In genomic region chr7:22667562-22668239, GRCh38 we compare ENCODE assay signal across 10 cellular contexts. TPM values are rescaled to one million over a fixed set of nuclear protein-coding genes. Genes with fewer than 3 reads are reported as not detected.
A peak's percentile ranks its signal among the peaks of the same experiment; 100 is the strongest.
DNase-seq lines count a peak whose midpoint lies in the region; ATAC-seq and TF ChIP-seq lines count a peak whose summit lies in the region.
"Had no signal": no experiment of that assay in that cellular context is flagged by ENCODE, and none has a peak within 500 bp of the region (broad histone marks: within the 10 kb centered on the region; RNA-seq: fewer than 3 reads in every experiment).

No MANE protein-coding gene starts in this region.

- no peaks in the 10 kb centered on the region for H3K36me3 Mint-ChIP-seq in activated T-helper 17 cell treated with anti-CD3 and anti-CD28 coated beads, Interleukin-2, amount 50 U/mL, for 72 hours (ENCODE audit: low read depth)

- peaks cover 22% of the 10 kb centered on the region for H3K4me1 Mint-ChIP-seq in activated T-helper 17 cell treated with anti-CD3 and anti-CD28 coated beads, Interleukin-2, amount 50 U/mL, for 72 hours

- H3K4me3 ChIP-seq in iPS DF 6.9 (ENCODE audit: low read length) = no peak overlapping the region
- H3K4me3 ChIP-seq: thyroid gland had no signal

- peaks cover 4% of the 10 kb centered on the region for H3K4me1 ChIP-seq in iPS DF 6.9 (ENCODE audit: control insufficient read depth, insufficient read depth, low read length)

- H3K9me3 ChIP-seq in iPS DF 6.9 (ENCODE audit: control insufficient read depth, insufficient read depth, low read length) = no peaks in the 10 kb centered on the region
- H3K9me3 ChIP-seq: thyroid gland had no signal

- no peaks in the 10 kb centered on the region for H3K27me3 Mint-ChIP-seq in activated T-helper 17 cell treated with anti-CD3 and anti-CD28 coated beads, Interleukin-2, amount 50 U/mL, for 72 hours

- WGBS in iPS DF 6.9 (ENCODE audit: insufficient coverage, insufficient read length) = no CpG with 5 or more reads among the region's 2 CpGs

- peak; percentile 57 for ATAC-seq in activated T-helper 17 cell treated with anti-CD3 and anti-CD28 coated beads, Interleukin-2, amount 50 U/mL, for 72 hours (replicated peaks)
- no peak for ATAC-seq in HG03095 (IDR thresholded peaks at IDR 0.05; ENCODE audit: unreplicated experiment)

- TF ChIP-seq CTCF in C4-2B (conservative IDR thresholded peaks at IDR 0.05) = no peak

- no peaks in the 10 kb centered on the region for H3K27me3 ChIP-seq in iPS DF 6.9 (ENCODE audit: control insufficient read depth, insufficient read depth, low read length)
- H3K27me3 ChIP-seq: thyroid gland had no signal

- DNase-seq in HT-29 (ENCODE audit: low spot score) (peak; percentile 21), iPS DF 6.9 (ENCODE audit: low read depth, low spot score) (peak; percentile 45), MV-4-11 (lab: John Stamatoyannopoulos, UW) (no peak)
- DNase-seq in stimulated activated naive CD4-positive, alpha-beta T cell treated with Interleukin-2 at 50 U/mL for 16 hours (lab: John Stamatoyannopoulos, UW) = no peak
- DNase-seq in activated CD8-positive, alpha-beta memory T cell treated with anti-CD3 and anti-CD28 coated beads, Interleukin-2, amount 50 U/mL, for 48 hours = no peak
- DNase-seq: stimulated activated CD4-positive, alpha-beta T cell treated with anti-CD3 and anti-CD28 coated beads, Interleukin-1b, Interleukin-23, amount 100 ng/mL, for 48 hours; thyroid gland had no signal

- H3K27ac ChIP-seq in C4-2B = peak overlapping the region; percentile 4; the same call in 1 of the 2 replicates
- H3K27ac ChIP-seq in iPS DF 6.9 (ENCODE audit: low read length) = no peak overlapping the region
- H3K27ac ChIP-seq: thyroid gland had no signal

- peak overlapping the region; percentile 19 for H3K4me3 Mint-ChIP-seq in activated T-helper 17 cell treated with anti-CD3 and anti-CD28 coated beads, Interleukin-2, amount 50 U/mL, for 72 hours

- peak overlapping the region; percentile 17 for H3K27ac Mint-ChIP-seq in activated T-helper 17 cell treated with anti-CD3 and anti-CD28 coated beads, Interleukin-2, amount 50 U/mL, for 72 hours

- no peaks in the 10 kb centered on the region for H3K9me3 Mint-ChIP-seq in activated T-helper 17 cell treated with anti-CD3 and anti-CD28 coated beads, Interleukin-2, amount 50 U/mL, for 72 hours

- H3K36me3 ChIP-seq in iPS DF 6.9 (ENCODE audit: control insufficient read depth, insufficient read depth, low read length) = no peaks in the 10 kb centered on the region
- H3K36me3 ChIP-seq: thyroid gland had no signal

RNA-seq across cellular contexts. Expression of gene IL6, which starts 59.3 kb away (rescaled TPM):
- not detected in 2 replicates for total RNA-seq in HT-29 (2014; rRNA removed; shearing (Covaris generic))
- total RNA-seq in activated T-helper 17 cell treated with anti-CD3 and anti-CD28 coated beads, Interleukin-2, amount 50 U/mL, for 72 hours = 1 to 10 TPM; 1.0 to 2.1 TPM

Comparison
In these comparisons a context has a peak if more than half of its experiments do, and no peak if none do; other contexts are left out.
1. DNase-seq: peak in HT-29 (single experiment) and iPS DF 6.9 (single experiment); none in stimulated activated naive CD4-positive, alpha-beta T cell treated with Interleukin-2 at 50 U/mL for 16 hours (single experiment), MV-4-11 (single experiment) and activated CD8-positive, alpha-beta memory T cell treated with anti-CD3 and anti-CD28 coated beads, Interleukin-2, amount 50 U/mL, for 48 hours (single experiment).